In genomic region chr2:82848285-82848684, GRCh38 we compare ENCODE assay signal across 34 cellular contexts.
"Had no signal": no experiment of that assay in that cellular context is flagged by ENCODE, and none has a peak within 500 bp of the region (broad histone marks: within the 10 kb centered on the region; RNA-seq: fewer than 3 reads in every experiment).

No MANE protein-coding gene starts in this region.

- H3K4me3 ChIP-seq: MG63 had no signal

- DNase-seq: Karpas-422, Kasumi-1, KG1, MG63, MM.1S, MV-4-11, NCI-H1048, NCI-H1092, NCI-H1092 treated with DMSO at 0.1 percent for 48 hours, NCI-H1105, NCI-H1105 treated with DMSO at 0.1 percent for 48 hours, NCI-H1417, NCI-H1417 treated with DMSO at 0.1 percent for 48 hours, NCI-H1436, NCI-H1436 treated with DMSO at 0.1 percent for 48 hours, NCI-H146, NCI-H1694, NCI-H1694 treated with DMSO at 0.1 percent for 48 hours, NCI-H187, NCI-H187 treated with DMSO at 0.1 percent for 48 hours, NCI-H1930, NCI-H2029, NCI-H2029 treated with DMSO at 0.1 percent for 48 hours, NCI-H2081, NCI-H2081 treated with DMSO at 0.1 percent for 48 hours, NCI-H2107, NCI-H2171, NCI-H2171 treated with DMSO at 0.1 percent for 48 hours, NCI-H2227 treated with DMSO at 0.1 percent for 48 hours, NCI-H226, NCI-H345, NCI-H446, NCI-H446 treated with DMSO at 0.1 percent for 48 hours had no signal

- H3K36me3 ChIP-seq: MG63 had no signal

- H3K27ac ChIP-seq: KMS-11 had no signal
